Comparison of ENCODE assay signal across 11 cellular contexts in genomic region chr5:139178948-139179347, GRCh38. TPM values are rescaled to one million over a fixed set of nuclear protein-coding genes. Genes with fewer than 3 reads are reported as not detected.
A peak's percentile ranks its signal among the peaks of the same experiment; 100 is the strongest.
DNase-seq lines count a peak whose midpoint lies in the region; ATAC-seq and TF ChIP-seq lines count a peak whose summit lies in the region.
"Had no signal": no experiment of that assay in that cellular context is flagged by ENCODE, and none has a peak within 500 bp of the region (broad histone marks: within the 10 kb centered on the region; RNA-seq: fewer than 3 reads in every experiment).

No MANE protein-coding gene starts in this region.

- H3K4me1 ChIP-seq in NT2/D1 (ENCODE audit: insufficient read depth, insufficient read length) (peaks cover 3% of the 10 kb centered on the region), ovary (ENCODE audit: insufficient read depth) (peaks cover 29% of the 10 kb centered on the region)

- CTCF ChIA-PET in activated CD8-positive, alpha-beta T cell treated with anti-CD3 and anti-CD28 coated beads for 36 hours (lab: Charles Lee) = interaction anchor here (0.8 kb wide), 1 partner anchor 16 kb away, joined by 3 read pairs; no protein-coding TSS in a partner anchor

- H3K9ac ChIP-seq in NT2/D1 (ENCODE audit: insufficient read length, low read depth) = no peak overlapping the region

- H3K9me3 ChIP-seq in NT2/D1 (ENCODE audit: insufficient read depth, low read length) = no peaks in the 10 kb centered on the region
- no peaks in the 10 kb centered on the region for H3K9me3 ChIP-seq in ovary

- DNase-seq in DMS 273 (lab: John Stamatoyannopoulos, UW; ENCODE audit: unreplicated experiment) (peak; percentile 84), NT2/D1 (ENCODE audit: low read depth, low spot score) (peak; percentile 39), fibroblast of peridontal ligament (ENCODE audit: extremely low read depth) (peak; percentile 46), ovary (peak; percentile 58 to 76 (median 64)), NCI-H128 (lab: John Stamatoyannopoulos, UW; ENCODE audit: unreplicated experiment) (no peak)
- DNase-seq in activated CD8-positive, alpha-beta T cell treated with anti-CD3 and anti-CD28 coated beads for 36 hours = no peak
- DNase-seq: activated CD8-positive, alpha-beta memory T cell treated with anti-CD3 and anti-CD28 coated beads for 24 hours; GF-D8; NCI-H1092 treated with DMSO at 0.1 percent for 48 hours had no signal

- H3K36me3 Mint-ChIP-seq in activated CD8-positive, alpha-beta T cell treated with anti-CD3 and anti-CD28 coated beads for 36 hours (ENCODE audit: low read depth) = peaks cover 6% of the 10 kb centered on the region

- H3K27me3 Mint-ChIP-seq in activated CD8-positive, alpha-beta T cell treated with anti-CD3 and anti-CD28 coated beads for 36 hours = no peaks in the 10 kb centered on the region

- H3K4me3 ChIP-seq in NT2/D1 (ENCODE audit: insufficient read length, low read depth) = no peak overlapping the region
- H3K4me3 ChIP-seq in ovary = no peak overlapping the region

- no peak overlapping the region for H3K27ac Mint-ChIP-seq in activated CD8-positive, alpha-beta T cell treated with anti-CD3 and anti-CD28 coated beads for 36 hours

- ATAC-seq in GM21390 (IDR thresholded peaks at IDR 0.05; ENCODE audit: unreplicated experiment) = no peak
- ATAC-seq in GM18520 (IDR thresholded peaks at IDR 0.05; ENCODE audit: unreplicated experiment) = no peak
- ATAC-seq in activated CD8-positive, alpha-beta T cell treated with anti-CD3 and anti-CD28 coated beads for 36 hours = no peak

- peaks cover 18% of the 10 kb centered on the region for H3K4me1 Mint-ChIP-seq in activated CD8-positive, alpha-beta T cell treated with anti-CD3 and anti-CD28 coated beads for 36 hours (ENCODE audit: low read depth)

- no peak for TF ChIP-seq POLR2A in ovary (IDR thresholded peaks at IDR 0.05)

- H3K36me3 ChIP-seq in NT2/D1 (ENCODE audit: insufficient read depth, insufficient read length, low read length) = no peaks in the 10 kb centered on the region
- no peaks in the 10 kb centered on the region for H3K36me3 ChIP-seq in ovary

- intact Hi-C loops in ovary (cut with DNase I) = no loop called here
- intact Hi-C loops in activated CD8-positive, alpha-beta T cell treated with anti-CD3 and anti-CD28 coated beads for 36 hours (cut with micrococcal nuclease) = no loop called here

- 10 to 14% (median 11%) methylated on average over 1 of the region's 1 CpG for WGBS in ovary, 3 donors

- TF ChIP-seq EP300 in ovary (IDR thresholded peaks at IDR 0.05) = no peak

- H3K27ac ChIP-seq in ovary = peak overlapping the region; percentile 27 to 70

- no peak overlapping the region for H3K4me3 Mint-ChIP-seq in activated CD8-positive, alpha-beta T cell treated with anti-CD3 and anti-CD28 coated beads for 36 hours

- no peaks in the 10 kb centered on the region for H3K27me3 ChIP-seq in NT2/D1 (ENCODE audit: insufficient read depth, insufficient read length)
- no peaks in the 10 kb centered on the region for H3K27me3 ChIP-seq in ovary

- H3K9me3 Mint-ChIP-seq in activated CD8-positive, alpha-beta T cell treated with anti-CD3 and anti-CD28 coated beads for 36 hours = no peaks in the 10 kb centered on the region

- POLR2A ChIA-PET in activated CD8-positive, alpha-beta T cell treated with anti-CD3 and anti-CD28 coated beads for 36 hours (lab: Charles Lee) = interaction anchor here (0.8 kb wide), 1 partner anchor 89 kb away, joined by 3 read pairs; no protein-coding TSS in a partner anchor

- no peak for TF ChIP-seq CTCF in ovary (IDR thresholded peaks at IDR 0.05)
- TF ChIP-seq CTCF in activated CD8-positive, alpha-beta T cell treated with anti-CD3 and anti-CD28 coated beads for 36 hours (IDR thresholded peaks at IDR 0.05) = no peak

RNA-seq across cellular contexts. Expression of gene SIL1, which starts 19.2 kb away (rescaled TPM):
- 10 to 100 TPM; 15.7 to 45.2 (median 34.9) TPM for total RNA-seq in ovary
- polyA plus RNA-seq in ovary = 10 to 100 TPM; 29.5 to 93.0 TPM
- 10 to 100 TPM; 27.6 to 32.3 TPM for total RNA-seq in activated CD8-positive, alpha-beta T cell treated with anti-CD3 and anti-CD28 coated beads for 36 hours

Comparison
In these comparisons a context has a peak if more than half of its experiments do, and no peak if none do; other contexts are left out.
1. DNase-seq: peak in DMS 273 (single experiment), NT2/D1 (single experiment), fibroblast of peridontal ligament (single experiment) and ovary (5 of 5); none in NCI-H128 (single experiment) and activated CD8-positive, alpha-beta T cell treated with anti-CD3 and anti-CD28 coated beads for 36 hours (single experiment).